8 cellular contexts compared by ENCODE assay signal in the genomic region with DNA sequence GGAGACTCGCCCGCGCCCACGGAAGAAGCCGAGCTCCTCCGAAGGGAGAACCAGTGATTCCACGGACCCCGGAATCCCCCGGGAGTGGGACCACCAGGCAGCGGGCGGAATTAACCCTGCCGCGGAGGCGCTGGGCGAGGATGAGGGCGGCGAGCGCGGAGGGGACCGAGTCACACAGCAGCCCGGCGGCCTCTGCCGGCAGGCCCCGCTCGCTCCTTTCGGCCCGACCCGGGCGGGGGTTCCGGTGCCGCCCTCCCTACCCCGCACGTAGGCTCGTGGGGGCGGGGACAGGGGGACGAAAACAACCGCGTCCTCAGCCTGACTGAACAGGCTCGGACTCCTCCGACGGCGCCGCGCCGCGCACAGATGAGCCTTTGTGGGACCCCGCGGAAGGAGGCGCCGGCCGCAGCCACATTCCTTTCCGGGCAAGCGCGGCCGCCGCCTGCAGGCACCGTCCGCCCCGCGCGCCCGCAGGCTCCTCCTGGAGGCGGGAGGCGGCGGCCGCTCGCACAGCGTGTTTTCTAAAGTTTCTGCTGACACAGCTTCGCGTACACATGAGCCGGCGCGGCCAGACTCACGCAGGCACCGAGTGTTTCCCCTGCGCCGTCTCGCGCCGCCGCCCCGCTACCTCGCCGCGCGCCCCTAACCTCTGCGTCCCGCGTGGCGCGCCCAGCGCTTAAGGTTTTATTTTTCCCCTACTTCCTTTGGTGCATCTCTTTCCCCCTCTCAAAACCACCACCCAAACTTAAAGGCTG.
DNase-seq lines count a peak whose midpoint lies in the region; FAIRE-seq lines count a peak whose summit lies in the region.

No MANE protein-coding gene starts in this region.

- H3K27ac ChIP-seq in SJCRH30, result peak overlapping the region; percentile 96

- 0 out of 2 replicates have a peak, but pooled peaks cover 8% of the 10 kb centered on the region for H3K4me1 ChIP-seq in SJCRH30

- no peaks in the 10 kb centered on the region for H3K27me3 ChIP-seq in SJCRH30

- DNase-seq in GM04504 (ENCODE audit: low read depth) (peak; percentile 77), H4 (ENCODE audit: low spot score) (peak; percentile 48), LHCN-M2 (ENCODE audit: low read depth) (peak; percentile 85), SJCRH30 (peak; percentile 87 to 88), frontal cortex (ENCODE audit: low spot score in 2 of 2) (peak; percentile 86 to 90), nucleus accumbens (lab: John Stamatoyannopoulos, UW) (peak in 55 of 56 donors; percentile 47 to 94 (median 84)), superior temporal gyrus (ENCODE audit: extremely low spot score) (peak; percentile 87)
- DNase-seq in activated naive CD4-positive, alpha-beta T cell treated with Interleukin-2 at 50 U/mL for 16 hours, result peak; percentile 88

- H3K9me3 ChIP-seq in SJCRH30 (replicated peaks), result no peaks in the 10 kb centered on the region

- no peak for FAIRE-seq in frontal cortex (lab: Jason Lieb, UNC)

- H3K4me3 ChIP-seq in SJCRH30, result peak overlapping the region; percentile 84

- H3K36me3 ChIP-seq in SJCRH30, result no peaks in the 10 kb centered on the region

Comparison
In these comparisons a context has a peak if more than half of its experiments do, and no peak if none do; other contexts are left out.
1. Peak in every context shown above with its lines: DNase-seq, H3K4me3 ChIP-seq and H3K27ac ChIP-seq.